Comparison of ENCODE assay signal across 17 cellular contexts in genomic region chr3:182738583-182739514, GRCh38. TPM values are rescaled to one million over a fixed set of nuclear protein-coding genes. Genes with fewer than 3 reads are reported as not detected.
A peak's percentile ranks its signal among the peaks of the same experiment; 100 is the strongest.
DNase-seq lines count a peak whose midpoint lies in the region; ATAC-seq, FAIRE-seq and TF ChIP-seq lines count a peak whose summit lies in the region.
"Had no signal": no experiment of that assay in that cellular context is flagged by ENCODE, and none has a peak within 500 bp of the region (broad histone marks: within the 10 kb centered on the region; RNA-seq: fewer than 3 reads in every experiment).

No MANE protein-coding gene starts in this region.

- H3K27me3 ChIP-seq in psoas muscle (ENCODE audit: insufficient read depth in 3 of 3, low read length in 2 of 3): peaks cover 0 to 4% (median 0%) of the 10 kb centered on the region in 3 donors
- peaks cover 48% of the 10 kb centered on the region for H3K27me3 ChIP-seq in left ventricle myocardium inferior (ENCODE audit: low read depth)
- H3K27me3 ChIP-seq: ovary had no signal

- no peak for ATAC-seq in psoas muscle
- ATAC-seq in GM21619 (IDR thresholded peaks at IDR 0.05; ENCODE audit: unreplicated experiment): no peak
- ATAC-seq: left cardiac atrium, Panc1 had no signal

- H3K27ac Mint-ChIP-seq in glutamatergic neuron (ENCODE audit: unreplicated experiment): peak overlapping the region; percentile 9

- intact Hi-C loops in psoas muscle (cut with DNase I): no loop called here
- intact Hi-C loops in left ventricle myocardium inferior (cut with micrococcal nuclease): no loop called here

- no peak for TF ChIP-seq POLR2A in H54 (IDR thresholded peaks at IDR 0.05; ENCODE audit: low read depth, low read length)

- peak; percentile 23 for FAIRE-seq in H54 (lab: Jason Lieb, UNC)
- FAIRE-seq: TTC549 had no signal

- no peaks in the 10 kb centered on the region for H3K27me3 Mint-ChIP-seq in glutamatergic neuron (ENCODE audit: unreplicated experiment)

- no peaks in the 10 kb centered on the region for H3K36me3 ChIP-seq in psoas muscle (ENCODE audit: insufficient read depth in 1 of 2, low read depth in 1 of 2)
- no peaks in the 10 kb centered on the region for H3K36me3 ChIP-seq in left ventricle myocardium inferior
- H3K36me3 ChIP-seq: ovary had no signal

- peaks cover 12% of the 10 kb centered on the region for H3K4me1 ChIP-seq in psoas muscle
- H3K4me1 ChIP-seq in left ventricle myocardium inferior: no peaks in the 10 kb centered on the region

- H3K36me3 Mint-ChIP-seq in glutamatergic neuron (ENCODE audit: unreplicated experiment): no peaks in the 10 kb centered on the region

- no peak overlapping the region for H3K4me3 Mint-ChIP-seq in glutamatergic neuron (ENCODE audit: unreplicated experiment)

- DNase-seq in H54 (ENCODE audit: insufficient read length, low spot score): no peak
- DNase-seq in NCI-H69 (lab: John Stamatoyannopoulos, UW): peak; percentile 30
- no peak for DNase-seq in glutamatergic neuron
- DNase-seq in psoas muscle: no peak
- DNase-seq in left ventricle myocardium inferior: no peak
- DNase-seq in foreskin fibroblast: no peak
- no peak for DNase-seq in NCI-H1930 (lab: John Stamatoyannopoulos, UW)
- DNase-seq: activated CD8-positive, alpha-beta memory T cell treated with anti-CD3 and anti-CD28 coated beads, Interleukin-2, amount 50 U/mL, for 4 hours; foreskin melanocyte; left cardiac atrium; NCI-H1694; ovary; stimulated activated CD4-positive, alpha-beta T cell treated with anti-CD3 and anti-CD28 coated beads, Interleukin-2, amount 100 ng/mL, for 48 hours had no signal

- H3K27ac ChIP-seq in psoas muscle (no peak overlapping the region), left ventricle myocardium inferior (replicated peaks) (no peak overlapping the region)
- H3K27ac ChIP-seq: coronary artery, ovary had no signal

- H3K4me3 ChIP-seq in psoas muscle: peak overlapping the region; percentile 48
- H3K4me3 ChIP-seq in left ventricle myocardium inferior: no peak overlapping the region
- H3K4me3 ChIP-seq in foreskin fibroblast (ENCODE audit: low read depth in 1 of 2, low read length in 2 of 2): no peak overlapping the region
- H3K4me3 ChIP-seq: coronary artery, ovary had no signal

- WGBS in psoas muscle, 3 donors: 82 to 84% (median 83%) methylated on average over 6 of the region's 6 CpGs

- peaks cover 22% of the 10 kb centered on the region for H3K4me1 Mint-ChIP-seq in glutamatergic neuron (ENCODE audit: low read depth, unreplicated experiment)

- H3K9me3 Mint-ChIP-seq in glutamatergic neuron (ENCODE audit: unreplicated experiment): no peaks in the 10 kb centered on the region

- TF ChIP-seq CTCF in glutamatergic neuron (IDR thresholded peaks at IDR 0.05; ENCODE audit: partially characterized antibody, unreplicated experiment): no peak
- no peak for TF ChIP-seq CTCF in psoas muscle (IDR thresholded peaks at IDR 0.05)
- no peak for TF ChIP-seq CTCF in left ventricle myocardium inferior (IDR thresholded peaks at IDR 0.05; ENCODE audit: borderline replicate concordance)
- TF ChIP-seq CTCF in foreskin fibroblast (IDR thresholded peaks at IDR 0.05; ENCODE audit: low read depth, low read length): no peak

- H3K9me3 ChIP-seq in psoas muscle: no peaks in the 10 kb centered on the region
- no peaks in the 10 kb centered on the region for H3K9me3 ChIP-seq in left ventricle myocardium inferior (replicated peaks)
- H3K9me3 ChIP-seq: ovary had no signal

RNA-seq across cellular contexts. Expression of gene ATP11B, which starts 54.5 kb away (rescaled TPM):
- total RNA-seq in glutamatergic neuron (ENCODE audit: unreplicated experiment) (36.2 TPM), psoas muscle (10 to 100 TPM; 18.8 to 23.9 (median 20.8) TPM), left ventricle myocardium inferior (32.4 TPM)
- polyA plus RNA-seq in psoas muscle: 10 to 100 TPM in 1 of 3 donors, 1 to 10 TPM in 2; 4.0 to 17.6 (median 6.4) TPM
